ENCODE assay signal across 25 cellular contexts in the genomic region with DNA sequence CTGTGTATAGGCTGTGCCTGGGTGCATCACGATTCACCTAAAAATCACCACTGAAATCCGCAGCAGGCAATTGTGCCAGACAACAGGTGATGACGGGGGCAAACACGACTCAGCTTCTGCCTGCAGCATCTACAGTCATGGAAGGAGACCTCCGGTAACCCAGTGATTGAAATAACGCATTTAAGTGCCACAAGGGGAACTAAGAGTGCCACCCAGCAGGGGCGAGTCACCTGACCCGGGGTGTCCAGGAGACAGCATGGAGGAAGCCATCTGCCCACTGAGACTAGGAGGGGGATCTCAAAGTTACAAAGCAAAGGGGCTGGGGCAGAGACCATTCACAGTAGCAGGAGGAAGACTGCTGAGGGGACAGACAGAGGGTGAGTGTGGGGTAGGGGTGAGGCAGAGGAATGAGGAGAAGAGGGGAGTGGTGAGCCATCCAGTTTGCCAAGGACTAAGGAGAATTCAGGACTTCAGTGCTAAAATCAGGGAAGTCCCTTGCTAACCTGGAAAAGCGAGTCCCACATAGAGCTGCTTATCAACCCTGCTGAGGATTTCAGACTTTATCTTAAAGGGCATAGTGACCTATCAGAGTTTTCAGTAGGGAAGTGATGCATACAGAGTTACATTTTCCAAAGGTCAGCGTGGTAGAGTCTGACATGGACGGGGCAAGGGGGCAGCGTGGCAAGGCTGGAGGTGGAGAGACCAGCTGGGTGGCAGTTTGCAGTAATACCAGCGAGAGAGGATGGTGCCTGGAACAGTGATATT.
DNase-seq lines count a peak whose midpoint lies in the region; ATAC-seq and TF ChIP-seq lines count a peak whose summit lies in the region.
"Had no signal": no experiment of that assay in that cellular context is flagged by ENCODE, and none has a peak within 500 bp of the region (broad histone marks: within the 10 kb centered on the region; RNA-seq: fewer than 3 reads in every experiment).

No MANE protein-coding gene starts in this region.

- no peak overlapping the region for H2BK15ac ChIP-seq in IMR-90 (ENCODE audit: low read depth, low read length)
- H2BK15ac ChIP-seq in neuronal stem cell (ENCODE audit: low read length): no peak overlapping the region

- H2BK5ac ChIP-seq in IMR-90 (ENCODE audit: low read depth, low read length, poor library complexity, severe bottlenecking) (no peak overlapping the region), neuronal stem cell (ENCODE audit: low read length) (no peak overlapping the region)

- H3K27me3 Mint-ChIP-seq in WTC11 (ENCODE audit: low read depth) (peaks cover 26% of the 10 kb centered on the region), osteocyte (ENCODE audit: unreplicated experiment) (peaks cover 50% of the 10 kb centered on the region)
- peaks cover 11% of the 10 kb centered on the region for H3K27me3 Mint-ChIP-seq in activated T-cell treated with anti-CD3 and anti-CD28 coated beads, Interleukin-2, amount 50 U/mL, for 4 hours (ENCODE audit: low read depth)

- H3K18ac ChIP-seq in IMR-90 (ENCODE audit: low read depth, low read length) (no peak overlapping the region), neuronal stem cell (ENCODE audit: low read length) (peak overlapping the region; percentile 15)

- intact Hi-C loops in IMR-90 (cut with micrococcal nuclease): no loop called here

- H3K4me2 ChIP-seq in IMR-90 (ENCODE audit: low read depth, low read length) (no peak overlapping the region), neuronal stem cell (ENCODE audit: insufficient read depth, low read length, poor library complexity, severe bottlenecking) (no peak overlapping the region)
- H3K4me2 ChIP-seq: KMS-11 had no signal

- dilution Hi-C loops in IMR-90 (cut with HindIII; ENCODE audit: low sequenced_read_pairs, unreplicated experiment): no loop called here

- no peak overlapping the region for H2AK5ac ChIP-seq in IMR-90 (ENCODE audit: low read depth, low read length)
- H2AK5ac ChIP-seq in neuronal stem cell (ENCODE audit: low read depth, low read length): no peak overlapping the region

- H3K27ac Mint-ChIP-seq in WTC11: 0 out of 2 replicates have a peak overlapping the region, but pooled peaks have one; percentile 21
- no peak overlapping the region for H3K27ac Mint-ChIP-seq in osteocyte (ENCODE audit: unreplicated experiment)
- H3K27ac Mint-ChIP-seq: naive thymus-derived CD8-positive, alpha-beta T cell had no signal

- no peaks in the 10 kb centered on the region for H3K4me1 ChIP-seq in IMR-90 (ENCODE audit: control insufficient read depth, insufficient read depth, low read length)
- H3K4me1 ChIP-seq in neuronal stem cell (ENCODE audit: control insufficient read depth in 2 of 2, insufficient read depth in 1 of 2, low read depth in 1 of 2, low read length in 2 of 2): peaks cover 18 to 19% of the 10 kb centered on the region in 2 donors
- H3K4me1 ChIP-seq: BE2C had no signal

- H4K20me1 ChIP-seq in IMR-90 (ENCODE audit: insufficient read depth, low read length): no peaks in the 10 kb centered on the region

- H4K8ac ChIP-seq in IMR-90 (ENCODE audit: low read depth in 2 of 2, low read length in 2 of 2) (no peak overlapping the region), neuronal stem cell (ENCODE audit: low read depth, low read length) (no peak overlapping the region)

- H3K9me3 Mint-ChIP-seq in WTC11 (0 out of 2 replicates have a peak, but pooled peaks cover 6% of the 10 kb centered on the region), osteocyte (ENCODE audit: unreplicated experiment) (no peaks in the 10 kb centered on the region)
- no peaks in the 10 kb centered on the region for H3K9me3 Mint-ChIP-seq in activated T-cell treated with anti-CD3 and anti-CD28 coated beads, Interleukin-2, amount 50 U/mL, for 4 hours
- H3K9me3 Mint-ChIP-seq: naive thymus-derived CD8-positive, alpha-beta T cell had no signal

- peaks cover 30% of the 10 kb centered on the region for H3K4me1 Mint-ChIP-seq in WTC11
- H3K4me1 Mint-ChIP-seq in activated T-cell treated with anti-CD3 and anti-CD28 coated beads, Interleukin-2, amount 50 U/mL, for 4 hours (ENCODE audit: low read depth): no peaks in the 10 kb centered on the region
- H3K4me1 Mint-ChIP-seq in osteocyte (ENCODE audit: unreplicated experiment): peaks cover 5% of the 10 kb centered on the region

- no peak overlapping the region for H3K23ac ChIP-seq in IMR-90 (ENCODE audit: low read depth, low read length)
- H3K23ac ChIP-seq in neuronal stem cell (ENCODE audit: low read depth, low read length, poor library complexity): no peak overlapping the region

- H3K27me3 ChIP-seq in IMR-90 (ENCODE audit: control insufficient read depth, insufficient read depth, low read length) (peaks cover 28% of the 10 kb centered on the region), neuronal stem cell (ENCODE audit: control insufficient read depth in 3 of 3, insufficient read depth in 3 of 3, low read depth in 1 of 3, low read length in 3 of 3) (no peaks in the 10 kb centered on the region)
- H3K27me3 ChIP-seq: BE2C, left lung, ovary had no signal

- H3K4ac ChIP-seq in IMR-90 (ENCODE audit: low read depth, low read length): no peak overlapping the region
- no peak overlapping the region for H3K4ac ChIP-seq in neuronal stem cell (ENCODE audit: low read length)

- CTCF ChIA-PET in IMR-90 (lab: Yijun Ruan, JAX) (no interaction called here), WTC11 (lab: Charles Lee) (no interaction called here)

- no peak overlapping the region for H4K91ac ChIP-seq in IMR-90 (ENCODE audit: insufficient read depth, low read depth, low read length)
- no peak overlapping the region for H4K91ac ChIP-seq in neuronal stem cell (ENCODE audit: low read depth, low read length, poor library complexity)

- no peak for TF ChIP-seq RAD21 in IMR-90 (IDR thresholded peaks at IDR 0.05; ENCODE audit: low read length)

- no peak overlapping the region for H2AK9ac ChIP-seq in IMR-90 (replicated peaks; ENCODE audit: low read depth, low read length, poor library complexity)

- no peaks in the 10 kb centered on the region for H3K9me1 ChIP-seq in IMR-90 (ENCODE audit: insufficient read depth, low read length)

- no peaks in the 10 kb centered on the region for H3K36me3 Mint-ChIP-seq in WTC11
- no peaks in the 10 kb centered on the region for H3K36me3 Mint-ChIP-seq in activated T-cell treated with anti-CD3 and anti-CD28 coated beads, Interleukin-2, amount 50 U/mL, for 4 hours (ENCODE audit: insufficient read depth)
- peaks cover 3% of the 10 kb centered on the region for H3K36me3 Mint-ChIP-seq in osteocyte (ENCODE audit: unreplicated experiment)
- H3K36me3 Mint-ChIP-seq: naive thymus-derived CD8-positive, alpha-beta T cell had no signal

- no peak overlapping the region for H2BK20ac ChIP-seq in IMR-90 (ENCODE audit: low read depth, low read length)

- H3K27ac ChIP-seq in IMR-90 (ENCODE audit: insufficient read depth, low read length) (no peak overlapping the region), neuronal stem cell (replicated peaks; ENCODE audit: low read length) (no peak overlapping the region)
- H3K27ac ChIP-seq: heart right ventricle, KMS-11, left lung, ovary had no signal

- no peak overlapping the region for H2BK12ac ChIP-seq in neuronal stem cell (ENCODE audit: low read length)

- H3K79me1 ChIP-seq in IMR-90 (ENCODE audit: low read depth in 1 of 2, low read length in 2 of 2): no peaks in the 10 kb centered on the region
- peaks cover 2% of the 10 kb centered on the region for H3K79me1 ChIP-seq in neuronal stem cell (ENCODE audit: low read depth, low read length)

- no peak overlapping the region for H2BK120ac ChIP-seq in IMR-90 (ENCODE audit: low read depth, low read length)
- H2BK120ac ChIP-seq in neuronal stem cell (ENCODE audit: low read depth, low read length): no peak overlapping the region

- ATAC-seq in IMR-90 (ENCODE audit: low read depth): no peak
- no peak for ATAC-seq in WTC11
- no peak for ATAC-seq in HG02642 (IDR thresholded peaks at IDR 0.05; ENCODE audit: poor library complexity, unreplicated experiment)
- no peak for ATAC-seq in activated T-cell treated with anti-CD3 and anti-CD28 coated beads, Interleukin-2, amount 50 U/mL, for 4 hours
- ATAC-seq: naive thymus-derived CD8-positive, alpha-beta T cell; right cardiac atrium had no signal

- DNase-seq in CD1c-positive myeloid dendritic cell (ENCODE audit: extremely low spot score): peak; percentile 54
- no peak for DNase-seq in IMR-90
- DNase-seq in WTC11 (ENCODE audit: low spot score): no peak
- no peak for DNase-seq in neuronal stem cell (ENCODE audit: low spot score)
- no peak for DNase-seq in stimulated activated CD4-positive, alpha-beta T cell treated with anti-CD3 and anti-CD28 coated beads, Interleukin-4, amount 100 ng/mL, for 1 hour
- no peak for DNase-seq in activated T-cell treated with anti-CD3 and anti-CD28 coated beads, Interleukin-2, amount 50 U/mL, for 4 hours
- no peak for DNase-seq in osteocyte (ENCODE audit: extremely low spot score, unreplicated experiment)
- DNase-seq: activated CD4-positive, alpha-beta T cell treated with anti-CD3 and anti-CD28 coated beads, Interleukin-2, amount 50 U/mL, for 48 hours; activated effector memory CD4-positive, alpha-beta T cell treated with Interleukin-2 at 50 U/mL for 16 hours; BE2C; DMS79; GF-D8; heart right ventricle; left lung; midbrain; naive thymus-derived CD8-positive, alpha-beta T cell; NCI-H1694 treated with DMSO at 0.1 percent for 48 hours; NCI-H774; ovary; right cardiac atrium; stimulated activated CD4-positive, alpha-beta T cell treated with anti-CD3 and anti-CD28 coated beads, Interleukin-12 subunit alpha, Interleukin-12 subunit beta, amount 100 ng/mL, for 4 hours; stimulated activated CD4-positive, alpha-beta T cell treated with anti-CD3 and anti-CD28 coated beads, Interleukin-4, amount 100 ng/mL, for 4 hours; T-helper 9 cell had no signal

- BruUV-seq in IMR-90 (replicated peaks; lab: Mats Ljungman, UMichigan): no TSS peak

- in situ Hi-C loops in IMR-90 (cut with MboI; ENCODE audit: low sequenced_read_pairs): no loop called here

- 68% methylated on average over 11 of the region's 13 CpGs; no CpG with 5 or more reads in 1 of the 2 experiments for whole genome bisulfite sequencing in IMR-90 (ENCODE audit: extremely low coverage in 2 of 2, insufficient read length in 1 of 2), 2 experiments
- no CpG with 5 or more reads among the region's 13 CpGs for WGBS in neuronal stem cell (ENCODE audit: extremely low coverage in 2 of 2, insufficient read length in 2 of 2, insufficient replicate concordance in 1 of 2), 2 donors

- TF ChIP-seq CTCF in IMR-90 (conservative IDR thresholded peaks at IDR 0.05; ENCODE audit: low read depth, low read length): no peak
- TF ChIP-seq CTCF in WTC11 (IDR thresholded peaks at IDR 0.05): no peak
- no peak for TF ChIP-seq CTCF in osteocyte (IDR thresholded peaks at IDR 0.05)

- H3K9me3 ChIP-seq in IMR-90 (ENCODE audit: control insufficient read depth, insufficient read depth, low read length): no peaks in the 10 kb centered on the region
- H3K9me3 ChIP-seq in neuronal stem cell (replicated peaks in 1 of 2; ENCODE audit: control insufficient read depth in 2 of 2, insufficient read depth in 1 of 2, low read depth in 1 of 2, low read length in 2 of 2): peaks cover 0 to 2% of the 10 kb centered on the region in 2 donors
- H3K9me3 ChIP-seq: BE2C, heart right ventricle, left lung, ovary had no signal

- H3K4me3 ChIP-seq in IMR-90 (ENCODE audit: insufficient read depth, low read depth, low read length) (no peak overlapping the region), neuronal stem cell (ENCODE audit: low read length in 2 of 2) (no peak overlapping the region)
- H3K4me3 ChIP-seq: heart right ventricle, left lung, ovary had no signal

- H3K4me3 Mint-ChIP-seq in WTC11: no peak overlapping the region
- H3K4me3 Mint-ChIP-seq in activated T-cell treated with anti-CD3 and anti-CD28 coated beads, Interleukin-2, amount 50 U/mL, for 4 hours: no peak overlapping the region
- H3K4me3 Mint-ChIP-seq in osteocyte (ENCODE audit: unreplicated experiment): no peak overlapping the region
- H3K4me3 Mint-ChIP-seq: naive thymus-derived CD8-positive, alpha-beta T cell had no signal

- H2AFZ ChIP-seq in IMR-90 (replicated peaks; ENCODE audit: low read length, poor library complexity): peak overlapping the region; percentile 36
- peak overlapping the region; percentile 21 for H2AFZ ChIP-seq in neuronal stem cell (ENCODE audit: low read length)

- H3K56ac ChIP-seq in IMR-90 (ENCODE audit: extremely low read depth, insufficient read depth, low read length): no peak overlapping the region

- H4K5ac ChIP-seq in IMR-90 (ENCODE audit: low read depth, low read length): no peak overlapping the region

- H3K36me3 ChIP-seq in IMR-90 (ENCODE audit: control insufficient read depth, insufficient read depth, low read length) (no peaks in the 10 kb centered on the region), neuronal stem cell (replicated peaks in 1 of 2; ENCODE audit: control insufficient read depth in 2 of 2, insufficient read depth in 2 of 2, low read length in 2 of 2) (no peaks in the 10 kb centered on the region)
- H3K36me3 ChIP-seq: BE2C, heart right ventricle, left lung, ovary had no signal

- POLR2A ChIA-PET in IMR-90 (lab: Charles Lee; ENCODE audit: unreplicated experiment): no interaction called here
- POLR2A ChIA-PET in WTC11 (lab: Charles Lee): no interaction called here

- H3K14ac ChIP-seq in IMR-90 (replicated peaks; ENCODE audit: low read depth, low read length) (no peak overlapping the region), neuronal stem cell (ENCODE audit: low read length) (no peak overlapping the region)

- H3K9ac ChIP-seq in IMR-90 (ENCODE audit: low read depth, low read length) (no peak overlapping the region), neuronal stem cell (ENCODE audit: low read depth, low read length, poor library complexity) (no peak overlapping the region)
- H3K9ac ChIP-seq: KMS-11 had no signal

- TF ChIP-seq POLR2A in IMR-90 (IDR thresholded peaks at IDR 0.05; ENCODE audit: low read depth, low read length): no peak
